13 cellular contexts compared by ENCODE assay signal in genomic region chr5:148673704-148674103, GRCh38. TPM values are rescaled to one million over a fixed set of nuclear protein-coding genes. Genes with fewer than 3 reads are reported as not detected.
"Had no signal": no experiment of that assay in that cellular context is flagged by ENCODE, and none has a peak within 500 bp of the region (broad histone marks: within the 10 kb centered on the region; RNA-seq: fewer than 3 reads in every experiment).

No MANE protein-coding gene starts in this region.

RNA-seq across cellular contexts. Expression of gene HTR4, which starts 19.4 kb away (rescaled TPM):
- total RNA-seq: kidney epithelial cell; left lobe of liver; left lung; left ventricle myocardium superior; lower lobe of right lung; lung microvascular endothelial cell; mammary epithelial cell; mononuclear cell; myocyte; naive thymus-derived CD4-positive, alpha-beta T cell had no signal
- polyA plus RNA-seq: immature natural killer cell; keratinocyte; lung; mammary epithelial cell; naive thymus-derived CD4-positive, alpha-beta T cell had no signal
